20 cellular contexts compared by ENCODE assay signal in genomic region chr22:47277001-47277400, GRCh38.
DNase-seq lines count a peak whose midpoint lies in the region; ATAC-seq and TF ChIP-seq lines count a peak whose summit lies in the region.
"Had no signal": no experiment of that assay in that cellular context is flagged by ENCODE, and none has a peak within 500 bp of the region (broad histone marks: within the 10 kb centered on the region; RNA-seq: fewer than 3 reads in every experiment).

No MANE protein-coding gene starts in this region.

- H3K27ac ChIP-seq in sigmoid colon (no peak overlapping the region), aorta (ENCODE audit: low read depth in 1 of 2, low read length in 2 of 2) (no peak overlapping the region)
- H3K27ac ChIP-seq: 22Rv1, A549 had no signal

- 83 to 88% methylated on average over 13 of the region's 13 CpGs for WGBS in sigmoid colon, 2 donors
- WGBS in aorta, 2 donors: 85% methylated on average over 13 of the region's 13 CpGs

- H3K4me3 ChIP-seq in sigmoid colon (no peak overlapping the region), aorta (ENCODE audit: low read length in 2 of 2) (no peak overlapping the region)
- H3K4me3 ChIP-seq: A549 had no signal

- TF ChIP-seq POLR2A in sigmoid colon (IDR thresholded peaks at IDR 0.05): no peak

- TF ChIP-seq CTCF in chondrocyte (IDR thresholded peaks at IDR 0.05) (no peak), sigmoid colon (IDR thresholded peaks at IDR 0.05) (no peak)

- no peak overlapping the region for H3K4me3 Mint-ChIP-seq in activated naive CD8-positive, alpha-beta T cell treated with anti-CD3 and anti-CD28 coated beads, Interleukin-2, amount 10 ng/mL, durations not matched to agents 7 days and 5 days
- H3K4me3 Mint-ChIP-seq in activated naive CD8-positive, alpha-beta T cell treated with anti-CD3 and anti-CD28 coated beads, Interleukin-2, amount 50 U/mL, for 24 hours: no peak overlapping the region
- H3K4me3 Mint-ChIP-seq in chondrocyte (ENCODE audit: unreplicated experiment): no peak overlapping the region
- H3K4me3 Mint-ChIP-seq: CD4-positive, CD25-positive, alpha-beta regulatory T cell; CD8-positive, alpha-beta T cell had no signal

- H3K27ac Mint-ChIP-seq in activated naive CD8-positive, alpha-beta T cell treated with anti-CD3 and anti-CD28 coated beads, Interleukin-2, amount 10 ng/mL, durations not matched to agents 7 days and 5 days: no peak overlapping the region
- H3K27ac Mint-ChIP-seq in activated naive CD8-positive, alpha-beta T cell treated with anti-CD3 and anti-CD28 coated beads, Interleukin-2, amount 50 U/mL, for 24 hours: no peak overlapping the region
- H3K27ac Mint-ChIP-seq in chondrocyte (ENCODE audit: unreplicated experiment): no peak overlapping the region
- H3K27ac Mint-ChIP-seq: CD4-positive, CD25-positive, alpha-beta regulatory T cell; CD8-positive, alpha-beta T cell had no signal

- H3K27me3 Mint-ChIP-seq in activated naive CD8-positive, alpha-beta T cell treated with anti-CD3 and anti-CD28 coated beads, Interleukin-2, amount 10 ng/mL, durations not matched to agents 7 days and 5 days: peaks cover 2% of the 10 kb centered on the region
- peaks cover 4% of the 10 kb centered on the region for H3K27me3 Mint-ChIP-seq in activated naive CD8-positive, alpha-beta T cell treated with anti-CD3 and anti-CD28 coated beads, Interleukin-2, amount 50 U/mL, for 24 hours
- peaks cover 19% of the 10 kb centered on the region for H3K27me3 Mint-ChIP-seq in chondrocyte (ENCODE audit: low read depth)
- H3K27me3 Mint-ChIP-seq: CD4-positive, CD25-positive, alpha-beta regulatory T cell had no signal

- POLR2A ChIA-PET in activated naive CD8-positive, alpha-beta T cell treated with anti-CD3 and anti-CD28 coated beads, Interleukin-2, amount 10 ng/mL, durations not matched to agents 7 days and 5 days (lab: Charles Lee): no interaction called here

- H3K36me3 Mint-ChIP-seq in activated naive CD8-positive, alpha-beta T cell treated with anti-CD3 and anti-CD28 coated beads, Interleukin-2, amount 10 ng/mL, durations not matched to agents 7 days and 5 days: no peaks in the 10 kb centered on the region
- no peaks in the 10 kb centered on the region for H3K36me3 Mint-ChIP-seq in activated naive CD8-positive, alpha-beta T cell treated with anti-CD3 and anti-CD28 coated beads, Interleukin-2, amount 50 U/mL, for 24 hours (ENCODE audit: low read depth)
- H3K36me3 Mint-ChIP-seq in chondrocyte (ENCODE audit: low read depth): no peaks in the 10 kb centered on the region
- H3K36me3 Mint-ChIP-seq: CD4-positive, CD25-positive, alpha-beta regulatory T cell; CD8-positive, alpha-beta T cell had no signal

- H3K9me3 Mint-ChIP-seq in activated naive CD8-positive, alpha-beta T cell treated with anti-CD3 and anti-CD28 coated beads, Interleukin-2, amount 10 ng/mL, durations not matched to agents 7 days and 5 days: no peaks in the 10 kb centered on the region
- no peaks in the 10 kb centered on the region for H3K9me3 Mint-ChIP-seq in activated naive CD8-positive, alpha-beta T cell treated with anti-CD3 and anti-CD28 coated beads, Interleukin-2, amount 50 U/mL, for 24 hours
- no peaks in the 10 kb centered on the region for H3K9me3 Mint-ChIP-seq in chondrocyte (ENCODE audit: low read depth)
- H3K9me3 Mint-ChIP-seq: CD4-positive, CD25-positive, alpha-beta regulatory T cell; CD8-positive, alpha-beta T cell had no signal

- ATAC-seq in activated naive CD8-positive, alpha-beta T cell treated with anti-CD3 and anti-CD28 coated beads, Interleukin-2, amount 10 ng/mL, durations not matched to agents 7 days and 5 days (ENCODE audit: low read depth): no peak
- ATAC-seq in activated naive CD8-positive, alpha-beta T cell treated with anti-CD3 and anti-CD28 coated beads, Interleukin-2, amount 50 U/mL, for 24 hours: no peak
- ATAC-seq in aorta (ENCODE audit: low FRiP score): peak; percentile 36
- ATAC-seq: A549; CD8-positive, alpha-beta T cell had no signal

- peak; percentile 15 for DNase-seq in activated naive CD8-positive, alpha-beta T cell treated with anti-CD3 and anti-CD28 coated beads, Interleukin-2, amount 10 ng/mL, durations not matched to agents 7 days and 5 days
- no peak for DNase-seq in activated naive CD8-positive, alpha-beta T cell treated with anti-CD3 and anti-CD28 coated beads, Interleukin-2, amount 50 U/mL, for 24 hours
- DNase-seq in chondrocyte (ENCODE audit: low spot score) (peak; percentile 89), sigmoid colon (peak; percentile 61), aorta (peak in 1 of 2 donors; percentile 75), NCI-H1694 (lab: John Stamatoyannopoulos, UW) (no peak), NCI-H524 (lab: John Stamatoyannopoulos, UW) (no peak), G401 (ENCODE audit: low spot score) (no peak)
- DNase-seq: ACHN; C1 segment of cervical spinal cord; Caco-2; CD4-positive, CD25-positive, alpha-beta regulatory T cell; CD8-positive, alpha-beta T cell; DMS 273 treated with DMSO at 0.1 percent for 48 hours; EL; GF-D8; GOT3; HCEC 1CT had no signal

- in situ Hi-C loops in G401 (cut with HindIII; ENCODE audit: low sequenced_read_pairs): no loop called here

- no peaks in the 10 kb centered on the region for H3K4me1 ChIP-seq in sigmoid colon
- no peaks in the 10 kb centered on the region for H3K4me1 ChIP-seq in aorta (ENCODE audit: control insufficient read depth in 1 of 2, insufficient read depth in 2 of 2, low read length in 2 of 2)
- H3K4me1 ChIP-seq: Caco-2 had no signal

- TF ChIP-seq EP300 in sigmoid colon (IDR thresholded peaks at IDR 0.05): no peak

- H3K27me3 ChIP-seq in sigmoid colon (peaks cover 0 to 24% (median 6%) of the 10 kb centered on the region in 3 donors), aorta (ENCODE audit: control insufficient read depth in 1 of 2, insufficient read depth in 2 of 2, low read length in 1 of 2) (no peaks in the 10 kb centered on the region)

- intact Hi-C loops in sigmoid colon (cut with DNase I): no loop called here
- intact Hi-C loops in aorta (cut with DNase I): no loop called here

- no peaks in the 10 kb centered on the region for H3K4me1 Mint-ChIP-seq in activated naive CD8-positive, alpha-beta T cell treated with anti-CD3 and anti-CD28 coated beads, Interleukin-2, amount 10 ng/mL, durations not matched to agents 7 days and 5 days
- H3K4me1 Mint-ChIP-seq in activated naive CD8-positive, alpha-beta T cell treated with anti-CD3 and anti-CD28 coated beads, Interleukin-2, amount 50 U/mL, for 24 hours: no peaks in the 10 kb centered on the region
- peaks cover 8% of the 10 kb centered on the region for H3K4me1 Mint-ChIP-seq in chondrocyte (ENCODE audit: low read depth)
- H3K4me1 Mint-ChIP-seq: CD4-positive, CD25-positive, alpha-beta regulatory T cell had no signal

- H3K9me3 ChIP-seq in sigmoid colon (no peaks in the 10 kb centered on the region), aorta (ENCODE audit: control insufficient read depth, low read length) (no peaks in the 10 kb centered on the region)
- H3K9me3 ChIP-seq: A549, Caco-2 had no signal

- H3K36me3 ChIP-seq in sigmoid colon (no peaks in the 10 kb centered on the region), aorta (ENCODE audit: control insufficient read depth in 1 of 2, insufficient read depth in 2 of 2, low read length in 1 of 2) (no peaks in the 10 kb centered on the region)

Comparison
In these comparisons a context has a peak if more than half of its experiments do, and no peak if none do; other contexts are left out.
1. DNase-seq: peak in activated naive CD8-positive, alpha-beta T cell treated with anti-CD3 and anti-CD28 coated beads, Interleukin-2, amount 10 ng/mL, durations not matched to agents 7 days and 5 days (single experiment), chondrocyte (single experiment) and sigmoid colon (single experiment); none in activated naive CD8-positive, alpha-beta T cell treated with anti-CD3 and anti-CD28 coated beads, Interleukin-2, amount 50 U/mL, for 24 hours (single experiment), NCI-H1694 (single experiment), NCI-H524 (0 of 2) and G401 (single experiment).